ENCODE assay signal across 10 cellular contexts in the genomic region with DNA sequence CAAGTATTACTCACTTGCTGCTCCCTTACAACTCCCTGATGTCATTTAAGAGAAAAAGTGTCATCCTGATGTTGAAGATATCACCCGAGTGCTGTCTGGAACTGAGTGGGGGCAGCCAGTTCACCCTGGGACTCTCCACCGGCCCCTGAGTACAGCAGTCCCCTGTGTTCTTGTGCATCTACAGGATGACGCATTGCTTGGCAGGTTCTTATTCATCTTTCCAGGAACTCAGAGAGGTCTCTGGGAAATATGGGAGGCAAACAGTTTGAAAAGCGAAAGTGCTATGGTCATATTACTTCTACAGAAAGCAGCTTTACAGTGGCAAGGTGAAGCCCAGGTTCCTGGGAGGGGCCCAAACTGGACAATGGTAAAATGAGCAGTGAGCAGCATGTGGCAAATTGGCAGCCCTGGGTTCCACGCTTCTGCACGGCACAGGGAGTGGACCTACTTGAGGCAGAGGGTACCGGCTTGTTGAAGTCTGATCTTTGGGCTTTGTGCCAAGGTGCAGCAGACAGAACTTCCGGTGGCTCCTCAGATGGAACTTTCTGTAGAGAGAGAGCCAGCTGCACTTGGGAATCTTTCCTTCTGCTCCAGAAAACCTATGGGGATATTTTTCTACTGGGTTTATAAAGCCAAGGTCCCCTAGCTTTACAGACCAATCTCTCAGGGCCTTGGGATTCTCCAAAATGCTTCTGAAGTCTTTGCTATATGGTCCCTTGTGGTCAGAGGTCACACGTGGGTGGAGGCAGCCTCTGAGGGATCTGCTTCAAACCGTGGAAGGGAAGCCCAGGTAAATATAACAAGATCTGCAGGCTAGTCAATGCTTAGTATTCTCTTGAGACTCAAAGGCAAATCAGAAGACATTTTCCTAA.
DNase-seq lines count a peak whose midpoint lies in the region; ATAC-seq and TF ChIP-seq lines count a peak whose summit lies in the region.
"Had no signal": no experiment of that assay in that cellular context is flagged by ENCODE, and none has a peak within 500 bp of the region (broad histone marks: within the 10 kb centered on the region; RNA-seq: fewer than 3 reads in every experiment).

No MANE protein-coding gene starts in this region.

- H3K4me2 ChIP-seq in Karpas-422 (ENCODE audit: low read depth, low read length, poor library complexity, severe bottlenecking) = peak overlapping the region; percentile 45

- H2AFZ ChIP-seq in Karpas-422 (ENCODE audit: low read length) = peak overlapping the region; percentile 66; the same call in 1 of the 2 replicates

- H3K9me3 ChIP-seq in Karpas-422 (ENCODE audit: low read length) = no peaks in the 10 kb centered on the region
- H3K9me3 ChIP-seq in left lung = no peaks in the 10 kb centered on the region
- H3K9me3 ChIP-seq in esophagus squamous epithelium = no peaks in the 10 kb centered on the region

- no peak for TF ChIP-seq POLR2A in esophagus squamous epithelium (IDR thresholded peaks at IDR 0.05)

- no peaks in the 10 kb centered on the region for H3K9me2 ChIP-seq in Karpas-422 (replicated peaks; ENCODE audit: insufficient read depth, low read length)

- TF ChIP-seq CTCF in left lung (IDR thresholded peaks at IDR 0.05) = no peak
- TF ChIP-seq CTCF in esophagus squamous epithelium (IDR thresholded peaks at IDR 0.05) = no peak

- H3K36me3 ChIP-seq in Karpas-422 (ENCODE audit: insufficient read depth, low read length) = no peaks in the 10 kb centered on the region
- no peaks in the 10 kb centered on the region for H3K36me3 ChIP-seq in left lung
- H3K36me3 ChIP-seq in esophagus squamous epithelium = no peaks in the 10 kb centered on the region

- H3K4me3 ChIP-seq in Karpas-422 (ENCODE audit: low read length) (peak overlapping the region; percentile 19; the same call in 1 of the 2 replicates), left lung (no peak overlapping the region), esophagus squamous epithelium (no peak overlapping the region)

- H3K27me3 ChIP-seq in Karpas-422 (ENCODE audit: low read length) = no peaks in the 10 kb centered on the region
- no peaks in the 10 kb centered on the region for H3K27me3 ChIP-seq in left lung
- H3K27me3 ChIP-seq in esophagus squamous epithelium = no peaks in the 10 kb centered on the region

- peak overlapping the region; percentile 36 to 95 for H3K27ac Mint-ChIP-seq in effector memory CD8-positive, alpha-beta T cell

- no peaks in the 10 kb centered on the region for H3K9me3 Mint-ChIP-seq in effector memory CD8-positive, alpha-beta T cell

- DNase-seq in Karpas-422 (peak; percentile 49), left lung (no peak), esophagus squamous epithelium (lab: John Stamatoyannopoulos, UW) (no peak)
- peak; percentile 52 for DNase-seq in activated CD4-positive, alpha-beta T cell treated with anti-CD3 and anti-CD28 coated beads, Interleukin-2, amount 50 U/mL, for 1 hour
- peak in 2 of 3 experiments; percentile 29 to 49 for DNase-seq in effector memory CD8-positive, alpha-beta T cell
- peak in 2 of 3 donors; percentile 17 to 49 for DNase-seq in stimulated activated CD4-positive, alpha-beta T cell treated with anti-CD3 and anti-CD28 coated beads, TNF-alpha, amount 100 ng/mL, for 1 hour (ENCODE audit: low read depth in 3 of 3, low spot score in 1 of 3)
- DNase-seq: cerebellar nuclear complex, NCI-H524 treated with DMSO at 0.1 percent for 48 hours had no signal

- H3K4me1 ChIP-seq in Karpas-422 (ENCODE audit: low read length) (peaks cover 15% of the 10 kb centered on the region), left lung (no peaks in the 10 kb centered on the region), esophagus squamous epithelium (peaks cover 0 to 19% (median 0%) of the 10 kb centered on the region in 3 donors)

- H3K27ac ChIP-seq in Karpas-422 (ENCODE audit: low read length) = no peak overlapping the region
- no peak overlapping the region for H3K27ac ChIP-seq in left lung
- no peak overlapping the region for H3K27ac ChIP-seq in esophagus squamous epithelium

- H3K36me3 Mint-ChIP-seq in effector memory CD8-positive, alpha-beta T cell (ENCODE audit: insufficient read depth) = peaks cover 3% of the 10 kb centered on the region

- 52 to 56% methylated on average over 6 to 10 of the region's 10 CpGs for WGBS in esophagus squamous epithelium, 2 donors

- no peaks in the 10 kb centered on the region for H3K79me2 ChIP-seq in Karpas-422 (ENCODE audit: low read length)

- intact Hi-C loops in left lung (cut with DNase I) = no loop called here
- intact Hi-C loops in esophagus squamous epithelium (cut with DNase I) = no loop called here

- no peak overlapping the region for H3K9ac ChIP-seq in Karpas-422 (ENCODE audit: low read length)

- H3K4me3 Mint-ChIP-seq in effector memory CD8-positive, alpha-beta T cell = peak overlapping the region; percentile 63 to 79

- peaks cover 31 to 39% of the 10 kb centered on the region in 2 donors for H3K4me1 Mint-ChIP-seq in effector memory CD8-positive, alpha-beta T cell (ENCODE audit: low read depth in 2 of 2)

- H4K20me1 ChIP-seq in Karpas-422 (ENCODE audit: insufficient read depth, low read depth, low read length) = no peaks in the 10 kb centered on the region

- H3K27me3 Mint-ChIP-seq in effector memory CD8-positive, alpha-beta T cell = no peaks in the 10 kb centered on the region

- peak; percentile 72 for ATAC-seq in effector memory CD8-positive, alpha-beta T cell (replicated peaks)
- no peak for ATAC-seq in left lung
- ATAC-seq in HG02970 (IDR thresholded peaks at IDR 0.05; ENCODE audit: low FRiP score, unreplicated experiment) = no peak
- no peak for ATAC-seq in HG03108 (IDR thresholded peaks at IDR 0.05; ENCODE audit: unreplicated experiment)

Comparison
In these comparisons a context has a peak if more than half of its experiments do, and no peak if none do; other contexts are left out.
1. DNase-seq: peak in Karpas-422 (single experiment), activated CD4-positive, alpha-beta T cell treated with anti-CD3 and anti-CD28 coated beads, Interleukin-2, amount 50 U/mL, for 1 hour (single experiment), effector memory CD8-positive, alpha-beta T cell (2 of 3) and stimulated activated CD4-positive, alpha-beta T cell treated with anti-CD3 and anti-CD28 coated beads, TNF-alpha, amount 100 ng/mL, for 1 hour (2 of 3); none in left lung (0 of 2) and esophagus squamous epithelium (single experiment).